In the genomic region with DNA sequence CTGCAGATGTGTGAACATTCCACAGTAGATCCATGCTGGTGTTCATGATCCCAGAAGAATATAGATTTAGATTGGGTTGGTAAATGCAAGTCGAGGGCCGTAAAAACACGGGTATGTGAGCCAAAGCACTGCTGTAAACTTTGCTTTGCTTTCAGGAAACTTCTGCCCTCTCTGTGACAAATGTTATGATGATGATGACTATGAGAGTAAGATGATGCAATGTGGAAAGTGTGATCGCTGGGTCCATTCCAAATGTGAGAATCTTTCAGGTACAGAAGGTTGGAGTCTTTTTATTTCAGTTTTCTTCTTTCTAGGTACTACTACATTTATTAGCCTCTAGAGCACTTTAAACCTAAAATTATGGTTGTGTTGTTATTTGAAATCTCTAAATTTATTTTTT, we compare ENCODE assay signal across 21 cellular contexts. TPM values are rescaled to one million over a fixed set of nuclear protein-coding genes. Genes with fewer than 3 reads are reported as not detected.
"Had no signal": no experiment of that assay in that cellular context is flagged by ENCODE, and none has a peak within 500 bp of the region (broad histone marks: within the 10 kb centered on the region; RNA-seq: fewer than 3 reads in every experiment).

No MANE protein-coding gene starts in this region.

- H3K4me3 Mint-ChIP-seq: naive thymus-derived CD8-positive, alpha-beta T cell had no signal

- H3K79me2 ChIP-seq: hepatocyte had no signal

- H3K27me3 ChIP-seq: foreskin keratinocyte, hepatocyte, left lung, SJSA1, stomach, suprapubic skin, tibial nerve had no signal

- H2AFZ ChIP-seq: hepatocyte had no signal

- H3K4me3 ChIP-seq: hepatocyte, left lung, SJSA1, stomach, suprapubic skin, tibial nerve had no signal

- H3K27ac Mint-ChIP-seq: progenitor cell of endocrine pancreas had no signal

- ATAC-seq: foreskin keratinocyte; left lung; naive thymus-derived CD8-positive, alpha-beta T cell had no signal

- H3K4me1 ChIP-seq: foreskin keratinocyte, left lung, SJSA1, stomach, suprapubic skin, tibial nerve had no signal

- H3K9me3 Mint-ChIP-seq: naive thymus-derived CD8-positive, alpha-beta T cell had no signal

- FAIRE-seq: astrocyte had no signal

- H3K9me3 ChIP-seq: left lung, SJSA1, stomach, suprapubic skin, tibial nerve had no signal

- H3K4me2 ChIP-seq: hepatocyte had no signal

- DNase-seq: activated CD4-positive, alpha-beta T cell treated with anti-CD3 and anti-CD28 coated beads for 1 hour; activated CD8-positive, alpha-beta memory T cell treated with anti-CD3 and anti-CD28 coated beads, Interleukin-2, amount 50 U/mL, for 48 hours; activated naive CD4-positive, alpha-beta T cell; central memory CD4-positive, alpha-beta T cell; dermis blood vessel endothelial cell; effector memory CD4-positive, alpha-beta T cell; foreskin keratinocyte; kidney glomerular epithelial cell; left lung; naive thymus-derived CD8-positive, alpha-beta T cell; retina; stimulated activated CD4-positive, alpha-beta T cell treated with anti-CD3 and anti-CD28 coated beads, Interleukin-4, amount 100 ng/mL, for 24 hours; stomach; T-helper 9 cell had no signal

- H3K27me3 Mint-ChIP-seq: naive thymus-derived CD8-positive, alpha-beta T cell; progenitor cell of endocrine pancreas had no signal

- H3K27ac ChIP-seq: foreskin keratinocyte, hepatocyte, left lung, SJSA1, stomach, suprapubic skin, tibial nerve had no signal

RNA-seq across cellular contexts. Expression of a gene that starts 36.2 kb away (rescaled TPM):
- total RNA-seq: foreskin keratinocyte, SJSA1, urinary bladder had no signal
- polyA plus RNA-seq: foreskin keratinocyte had no signal
